ENCODE assay signal across 7 cellular contexts in genomic region chr11:238346-238745, GRCh38. TPM values are rescaled to one million over a fixed set of nuclear protein-coding genes. Genes with fewer than 3 reads are reported as not detected.
DNase-seq lines count a peak whose midpoint lies in the region; ATAC-seq lines count a peak whose summit lies in the region.
"Not testable (repeated sequence)": the region's sequence is repeated elsewhere in the genome, so short reads cannot be mapped to it uniquely, and the experiment has no call there.
"Had no signal": no experiment of that assay in that cellular context is flagged by ENCODE, and none has a peak within 500 bp of the region (broad histone marks: within the 10 kb centered on the region; RNA-seq: fewer than 3 reads in every experiment).

No MANE protein-coding gene starts in this region.

- no CpG with 5 or more reads among the region's 7 CpGs for WGBS in trophoblast cell (ENCODE audit: extremely low coverage, insufficient coverage, insufficient read length)

- not testable (repeated sequence) for H2BK5ac ChIP-seq in trophoblast cell (ENCODE audit: low read depth, low read length, poor library complexity)

- H3K27ac ChIP-seq in BLaER1; HUES6 (ENCODE audit: low read depth, low read length); iPS-18a (ENCODE audit: low read length); trophoblast cell (ENCODE audit: low read depth, low read length): not testable (repeated sequence)

- peak overlapping the region; percentile 59 for H3K4ac ChIP-seq in trophoblast cell (ENCODE audit: low read depth, low read length)

- H3K9ac ChIP-seq in BLaER1 = peak overlapping the region; percentile 95; the same call in 1 of the 2 replicates
- H3K9ac ChIP-seq in HUES6 (ENCODE audit: low read length); iPS-18a (ENCODE audit: low read length); trophoblast cell (ENCODE audit: low read length): not testable (repeated sequence)

- not testable (repeated sequence) for H3K23ac ChIP-seq in trophoblast cell (ENCODE audit: low read length)

- H3K14ac ChIP-seq in trophoblast cell (ENCODE audit: low read length) = not testable (repeated sequence)

- peak overlapping the region; percentile 98 for H3K27ac Mint-ChIP-seq in T-helper 17 cell
- H3K27ac Mint-ChIP-seq in activated naive CD8-positive, alpha-beta T cell = peak overlapping the region; percentile 99

- H4K12ac ChIP-seq in trophoblast cell (ENCODE audit: low read depth, low read length) = not testable (repeated sequence)

- peaks cover 11% of the 10 kb centered on the region for H3K79me1 ChIP-seq in trophoblast cell (ENCODE audit: low read length)

- not testable (repeated sequence) for H2AFZ ChIP-seq in trophoblast cell (ENCODE audit: insufficient read depth, low read length, poor library complexity)

- not testable (repeated sequence) for H3K18ac ChIP-seq in trophoblast cell (ENCODE audit: low read length)

- H3K36me3 ChIP-seq in BLaER1 = peaks cover 46% of the 10 kb centered on the region
- H3K36me3 ChIP-seq in HUES6 (ENCODE audit: control insufficient read depth, insufficient read depth, low read length) = peaks cover 43% of the 10 kb centered on the region
- H3K36me3 ChIP-seq in iPS-18a (ENCODE audit: control insufficient read depth, low read depth, low read length) = peaks cover 11% of the 10 kb centered on the region
- H3K36me3 ChIP-seq in trophoblast cell (ENCODE audit: control insufficient read depth in 1 of 2, insufficient read depth in 2 of 2, low read length in 2 of 2) = peaks cover 11 to 18% of the 10 kb centered on the region in 2 experiments

- H3K79me2 ChIP-seq in trophoblast cell (ENCODE audit: control insufficient read depth, insufficient read depth, low read length, poor library complexity) = peaks cover 13% of the 10 kb centered on the region

- H3K4me3 ChIP-seq in BLaER1 (peak overlapping the region; percentile 100), HUES6 (ENCODE audit: low read depth, low read length) (peak overlapping the region; percentile 95; the same call in 1 of the 2 replicates), iPS-18a (ENCODE audit: low read length) (peak overlapping the region; percentile 97)
- H3K4me3 ChIP-seq in trophoblast cell (ENCODE audit: low read depth, low read length) = not testable (repeated sequence)

- H2AK5ac ChIP-seq in trophoblast cell (ENCODE audit: low read length) = not testable (repeated sequence)

- H3K4me1 Mint-ChIP-seq in T-helper 17 cell = peaks cover 40% of the 10 kb centered on the region
- H3K4me1 Mint-ChIP-seq in activated naive CD8-positive, alpha-beta T cell (ENCODE audit: low read depth) = peaks cover 62% of the 10 kb centered on the region

- H3K4me1 ChIP-seq in BLaER1 (peaks cover 32% of the 10 kb centered on the region), HUES6 (ENCODE audit: control insufficient read depth, insufficient read depth, low read length) (peaks cover 12% of the 10 kb centered on the region; the same call in 1 of the 2 replicates), iPS-18a (ENCODE audit: control insufficient read depth, low read depth, low read length) (peaks cover 12% of the 10 kb centered on the region)
- H3K4me1 ChIP-seq in trophoblast cell (ENCODE audit: control insufficient read depth in 1 of 2, insufficient read depth in 2 of 2, low read length in 2 of 2) = not testable (repeated sequence)

- DNase-seq in T-helper 17 cell, trophoblast cell: not testable (repeated sequence)

- not testable (repeated sequence) for H2BK120ac ChIP-seq in trophoblast cell (ENCODE audit: insufficient read depth, low read length, poor library complexity)

- not testable (repeated sequence) for H2BK12ac ChIP-seq in trophoblast cell (ENCODE audit: low read length)

- peaks cover 54% of the 10 kb centered on the region for H4K20me1 ChIP-seq in BLaER1

- peak overlapping the region; percentile 97 for H3K4me2 ChIP-seq in BLaER1
- H3K4me2 ChIP-seq in trophoblast cell (ENCODE audit: low read length) = not testable (repeated sequence)

- not testable (repeated sequence) for H3K27me3 Mint-ChIP-seq in T-helper 17 cell; activated naive CD8-positive, alpha-beta T cell

- not testable (repeated sequence) for H3K27me3 ChIP-seq in BLaER1; HUES6 (ENCODE audit: control insufficient read depth, insufficient read depth, low read length); iPS-18a (ENCODE audit: control insufficient read depth, insufficient read depth, low read length); trophoblast cell (ENCODE audit: insufficient read depth, low read length)

- H4K8ac ChIP-seq in trophoblast cell (ENCODE audit: low read depth, low read length) = not testable (repeated sequence)

- peaks cover 11% of the 10 kb centered on the region for H3K36me3 Mint-ChIP-seq in T-helper 17 cell (ENCODE audit: low read depth)
- H3K36me3 Mint-ChIP-seq in activated naive CD8-positive, alpha-beta T cell = peaks cover 13% of the 10 kb centered on the region

- not testable (repeated sequence) for H4K91ac ChIP-seq in trophoblast cell (ENCODE audit: low read depth, low read length)

- not testable (repeated sequence) for H3K9me3 ChIP-seq in BLaER1; HUES6 (ENCODE audit: control insufficient read depth, insufficient read depth, low read depth, low read length); T-helper 17 cell (ENCODE audit: control insufficient read depth, low read length, poor library complexity, severe bottlenecking); iPS-18a (ENCODE audit: control insufficient read depth, low read depth, low read length); trophoblast cell (ENCODE audit: insufficient read depth, low read depth, low read length)

- not testable (repeated sequence) for H3K4me3 Mint-ChIP-seq in T-helper 17 cell
- H3K4me3 Mint-ChIP-seq in activated naive CD8-positive, alpha-beta T cell = peak overlapping the region; percentile 94

- not testable (repeated sequence) for H3K9me3 Mint-ChIP-seq in activated naive CD8-positive, alpha-beta T cell (ENCODE audit: low read depth)

- ATAC-seq in T-helper 17 cell = not testable (repeated sequence)

RNA-seq across cellular contexts. Expression of gene PSMD13, which starts 1.6 kb away (rescaled TPM):
- total RNA-seq in T-helper 17 cell = 10 to 100 TPM; 60.6 to 63.6 TPM
- 94.6 and 95.0 TPM in 2 replicates for polyA plus RNA-seq in trophoblast cell (2013)

RNA-seq across cellular contexts. Expression of gene SIRT3, which starts 2.2 kb away (rescaled TPM):
- 10 to 100 TPM; 17.1 to 17.5 TPM for total RNA-seq in T-helper 17 cell
- 10.8 and 11.5 TPM in 2 replicates for polyA plus RNA-seq in trophoblast cell (2013)

RNA-seq across cellular contexts. Expression of gene RIC8A, which starts 30.8 kb away (rescaled TPM):
- total RNA-seq in T-helper 17 cell = 10 to 100 TPM; 69.2 to 76.0 TPM
- polyA plus RNA-seq in trophoblast cell (2013) = 90.3 and 95.7 TPM in 2 replicates

RNA-seq across cellular contexts. Expression of gene BET1L, which starts 31.1 kb away (rescaled TPM):
- total RNA-seq in T-helper 17 cell = 10 to 100 TPM; 42.2 to 48.9 TPM
- 45.4 and 47.1 TPM in 2 replicates for polyA plus RNA-seq in trophoblast cell (2013)

RNA-seq across cellular contexts. Expression of gene NLRP6, which starts 39.9 kb away (rescaled TPM):
- total RNA-seq in T-helper 17 cell = 1 to 10 TPM; 3.5 to 4.3 TPM
- not detected in 2 replicates for polyA plus RNA-seq in trophoblast cell (2013)
- total RNA-seq: fibroblast of villous mesenchyme had no signal
